ENCODE assay signal across 16 cellular contexts in the genomic region with DNA sequence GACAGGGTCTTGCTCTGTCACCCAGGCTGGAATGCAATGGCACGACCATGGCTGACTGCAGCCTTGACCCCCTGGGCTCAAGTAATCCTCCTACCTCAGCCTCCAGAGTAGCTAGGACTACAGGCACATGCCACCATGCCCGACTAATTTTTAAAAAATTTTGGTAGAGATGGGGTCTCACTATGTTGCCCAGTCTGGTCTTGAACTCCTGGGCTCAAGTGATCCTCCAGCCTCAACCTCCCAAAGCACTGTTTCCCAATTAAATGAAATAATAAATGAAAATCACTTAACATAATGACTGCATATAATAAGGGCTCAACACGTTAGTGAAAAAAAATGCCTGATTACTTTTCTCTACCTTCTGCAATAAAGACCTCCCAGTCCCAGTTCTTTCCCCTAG.
DNase-seq lines count a peak whose midpoint lies in the region; ATAC-seq and TF ChIP-seq lines count a peak whose summit lies in the region.
"Had no signal": no experiment of that assay in that cellular context is flagged by ENCODE, and none has a peak within 500 bp of the region (broad histone marks: within the 10 kb centered on the region; RNA-seq: fewer than 3 reads in every experiment).

No MANE protein-coding gene starts in this region.

- H3K9me3 ChIP-seq in HEK293 (ENCODE audit: control insufficient read depth, insufficient read depth, low read depth, low read length), result no peaks in the 10 kb centered on the region
- H3K9me3 ChIP-seq: BE2C had no signal

- CTCF ChIA-PET in activated CD8-positive, alpha-beta T cell treated with anti-CD3 and anti-CD28 coated beads, Interleukin-2, amount 10 ng/mL, durations not matched to agents 7 days and 5 days (lab: Charles Lee), result no interaction called here
- CTCF ChIA-PET in activated CD8-positive, alpha-beta T cell treated with anti-CD3 and anti-CD28 coated beads for 36 hours (lab: Charles Lee), result interaction anchor here (0.8 to 1.5 kb wide), 4 partner anchors 9 to 130 kb away, joined by 3 to 5 read pairs (median 4); no protein-coding TSS in a partner anchor
- CTCF ChIA-PET in HEK293 (lab: Yijun Ruan, JAX), result interaction anchor here (1.2 kb wide), 1 partner anchor 106 kb away, joined by 3 read pairs; no protein-coding TSS in a partner anchor
- CTCF ChIA-PET in WTC11 (lab: Charles Lee), result interaction anchor here (0.8 kb wide), 1 partner anchor 108 kb away, joined by 3 read pairs; no protein-coding TSS in a partner anchor

- H3K4me1 ChIP-seq in HEK293 (ENCODE audit: control insufficient read depth, insufficient read depth, low read length), result no peaks in the 10 kb centered on the region
- H3K4me1 ChIP-seq: BE2C had no signal

- no peaks in the 10 kb centered on the region for H3K9me3 Mint-ChIP-seq in activated CD8-positive, alpha-beta T cell treated with anti-CD3 and anti-CD28 coated beads, Interleukin-2, amount 10 ng/mL, durations not matched to agents 7 days and 5 days (ENCODE audit: insufficient read depth)
- H3K9me3 Mint-ChIP-seq in activated CD8-positive, alpha-beta T cell treated with anti-CD3 and anti-CD28 coated beads for 36 hours, result no peaks in the 10 kb centered on the region
- H3K9me3 Mint-ChIP-seq in WTC11, result peaks cover 4% of the 10 kb centered on the region; the same call in 1 of the 2 replicates
- H3K9me3 Mint-ChIP-seq: CD4-positive, alpha-beta memory T cell had no signal

- POLR2A ChIA-PET in activated CD8-positive, alpha-beta T cell treated with anti-CD3 and anti-CD28 coated beads, Interleukin-2, amount 10 ng/mL, durations not matched to agents 7 days and 5 days (lab: Charles Lee), result interaction anchor here (1.2 kb wide), 1 partner anchor 72 kb away, joined by 3 read pairs; a partner anchor contains a TSS
- POLR2A ChIA-PET in activated CD8-positive, alpha-beta T cell treated with anti-CD3 and anti-CD28 coated beads for 36 hours (lab: Charles Lee), result interaction anchor here (1.7 kb wide), 1 partner anchor 430 kb away, joined by 3 read pairs; no protein-coding TSS in a partner anchor
- POLR2A ChIA-PET in HEK293 (lab: Yijun Ruan, JAX) (interaction anchor here (0.7 kb wide), 1 partner anchor 78 kb away, joined by 3 read pairs; no protein-coding TSS in a partner anchor), WTC11 (lab: Charles Lee) (no interaction called here)

- no peaks in the 10 kb centered on the region for H3K4me1 Mint-ChIP-seq in activated CD8-positive, alpha-beta T cell treated with anti-CD3 and anti-CD28 coated beads, Interleukin-2, amount 10 ng/mL, durations not matched to agents 7 days and 5 days (ENCODE audit: low read depth)
- H3K4me1 Mint-ChIP-seq in activated CD8-positive, alpha-beta T cell treated with anti-CD3 and anti-CD28 coated beads for 36 hours (ENCODE audit: low read depth), result peaks cover 7% of the 10 kb centered on the region
- H3K4me1 Mint-ChIP-seq in WTC11, result no peaks in the 10 kb centered on the region

- no peaks in the 10 kb centered on the region for H3K36me3 Mint-ChIP-seq in activated CD8-positive, alpha-beta T cell treated with anti-CD3 and anti-CD28 coated beads, Interleukin-2, amount 10 ng/mL, durations not matched to agents 7 days and 5 days (ENCODE audit: low read depth)
- no peaks in the 10 kb centered on the region for H3K36me3 Mint-ChIP-seq in activated CD8-positive, alpha-beta T cell treated with anti-CD3 and anti-CD28 coated beads for 36 hours (ENCODE audit: low read depth)
- H3K36me3 Mint-ChIP-seq in WTC11, result no peaks in the 10 kb centered on the region
- H3K36me3 Mint-ChIP-seq: CD4-positive, alpha-beta memory T cell had no signal

- H3K4me3 Mint-ChIP-seq in activated CD8-positive, alpha-beta T cell treated with anti-CD3 and anti-CD28 coated beads, Interleukin-2, amount 10 ng/mL, durations not matched to agents 7 days and 5 days, result no peak overlapping the region
- no peak overlapping the region for H3K4me3 Mint-ChIP-seq in activated CD8-positive, alpha-beta T cell treated with anti-CD3 and anti-CD28 coated beads for 36 hours
- no peak overlapping the region for H3K4me3 Mint-ChIP-seq in WTC11
- H3K4me3 Mint-ChIP-seq: CD4-positive, alpha-beta memory T cell had no signal

- no peak overlapping the region for H3K4me3 ChIP-seq in HEK293 (ENCODE audit: low read depth, low read length)
- H3K4me3 ChIP-seq: GM23248 had no signal

- peak overlapping the region; percentile 3 for H3K27ac Mint-ChIP-seq in activated CD8-positive, alpha-beta T cell treated with anti-CD3 and anti-CD28 coated beads, Interleukin-2, amount 10 ng/mL, durations not matched to agents 7 days and 5 days
- H3K27ac Mint-ChIP-seq in activated CD8-positive, alpha-beta T cell treated with anti-CD3 and anti-CD28 coated beads for 36 hours, result no peak overlapping the region
- H3K27ac Mint-ChIP-seq in WTC11, result no peak overlapping the region
- H3K27ac Mint-ChIP-seq: CD4-positive, alpha-beta memory T cell had no signal

- no peak for DNase-seq in activated CD8-positive, alpha-beta T cell treated with anti-CD3 and anti-CD28 coated beads, Interleukin-2, amount 10 ng/mL, durations not matched to agents 7 days and 5 days
- DNase-seq in activated CD8-positive, alpha-beta T cell treated with anti-CD3 and anti-CD28 coated beads for 36 hours, result no peak
- no peak for DNase-seq in WTC11 (ENCODE audit: low spot score)
- DNase-seq: ACHN; BE2C; C1 segment of cervical spinal cord; CD4-positive, alpha-beta memory T cell; COR-L47; DND-41; H7 had no signal

- TF ChIP-seq CTCF in activated CD8-positive, alpha-beta T cell treated with anti-CD3 and anti-CD28 coated beads for 36 hours (IDR thresholded peaks at IDR 0.05), result no peak
- TF ChIP-seq CTCF in HEK293 (tag by site-specific recombination; IDR thresholded peaks at IDR 0.05) (no peak), WTC11 (IDR thresholded peaks at IDR 0.05) (no peak)

- intact Hi-C loops in activated CD8-positive, alpha-beta T cell treated with anti-CD3 and anti-CD28 coated beads for 36 hours (cut with micrococcal nuclease), result no loop called here

- no peak for ATAC-seq in activated CD8-positive, alpha-beta T cell treated with anti-CD3 and anti-CD28 coated beads, Interleukin-2, amount 10 ng/mL, durations not matched to agents 7 days and 5 days
- ATAC-seq in activated CD8-positive, alpha-beta T cell treated with anti-CD3 and anti-CD28 coated beads for 36 hours, result no peak
- ATAC-seq in WTC11 (no peak), GM19455 (IDR thresholded peaks at IDR 0.05; ENCODE audit: unreplicated experiment) (no peak), GM21529 (IDR thresholded peaks at IDR 0.05; ENCODE audit: unreplicated experiment) (no peak), GM18858 (IDR thresholded peaks at IDR 0.05; ENCODE audit: unreplicated experiment) (no peak)

- no peak overlapping the region for H3K27ac ChIP-seq in HEK293 (ENCODE audit: extremely low read depth, low read depth, low read length)
- H3K27ac ChIP-seq: 22Rv1, GM23248 had no signal

- no peaks in the 10 kb centered on the region for H3K36me3 ChIP-seq in HEK293 (ENCODE audit: control insufficient read depth in 2 of 2, insufficient read depth in 1 of 2, low read length in 2 of 2)
- H3K36me3 ChIP-seq: BE2C had no signal

- no peaks in the 10 kb centered on the region for H3K27me3 Mint-ChIP-seq in activated CD8-positive, alpha-beta T cell treated with anti-CD3 and anti-CD28 coated beads, Interleukin-2, amount 10 ng/mL, durations not matched to agents 7 days and 5 days (ENCODE audit: low read depth)
- H3K27me3 Mint-ChIP-seq in activated CD8-positive, alpha-beta T cell treated with anti-CD3 and anti-CD28 coated beads for 36 hours, result no peaks in the 10 kb centered on the region
- H3K27me3 Mint-ChIP-seq in WTC11 (ENCODE audit: low read depth), result no peaks in the 10 kb centered on the region

TF ChIP-seq in HEK293, 187 proteins besides CTCF, POLR2A, EP300 and RAD21 (continues in another document):
- TF ChIP-seq, protein P1, sequence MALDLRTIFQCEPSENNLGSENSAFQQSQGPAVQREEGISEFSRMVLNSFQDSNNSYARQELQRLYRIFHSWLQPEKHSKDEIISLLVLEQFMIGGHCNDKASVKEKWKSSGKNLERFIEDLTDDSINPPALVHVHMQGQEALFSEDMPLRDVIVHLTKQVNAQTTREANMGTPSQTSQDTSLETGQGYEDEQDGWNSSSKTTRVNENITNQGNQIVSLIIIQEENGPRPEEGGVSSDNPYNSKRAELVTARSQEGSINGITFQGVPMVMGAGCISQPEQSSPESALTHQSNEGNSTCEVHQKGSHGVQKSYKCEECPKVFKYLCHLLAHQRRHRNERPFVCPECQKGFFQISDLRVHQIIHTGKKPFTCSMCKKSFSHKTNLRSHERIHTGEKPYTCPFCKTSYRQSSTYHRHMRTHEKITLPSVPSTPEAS (tag by site-specific recombination; IDR thresholded peaks at IDR 0.05), result no peak
- TF ChIP-seq ZNF121 (tag by site-specific recombination; IDR thresholded peaks at IDR 0.05) (peak; percentile 87), TRIM28 (IDR thresholded peaks at IDR 0.05; ENCODE audit: borderline replicate concordance, low read length) (no peak), ZNF768 (tag by site-specific recombination; IDR thresholded peaks at IDR 0.05) (no peak)

TF ChIP-seq in WTC11, 78 proteins besides CTCF, POLR2A, EP300 and RAD21:
- TF ChIP-seq MYBL2 (CRISPR knock-in tag; IDR thresholded peaks at IDR 0.05) (no peak), MXD4 (CRISPR knock-in tag; IDR thresholded peaks at IDR 0.05; ENCODE audit: borderline replicate concordance) (no peak), ZNF121 (CRISPR knock-in tag; IDR thresholded peaks at IDR 0.05) (peak; percentile 46; the same call in 1 of the 2 replicates), SP1 (CRISPR knock-in tag; conservative IDR thresholded peaks at IDR 0.05) (no peak)
TF ChIP-seq in WTC11: peak in this region for 1.
